Comparison of ENCODE assay signal across 8 cellular contexts in genomic region chr19:39846176-39846677, GRCh38. TPM values are rescaled to one million over a fixed set of nuclear protein-coding genes. Genes with fewer than 3 reads are reported as not detected.
DNase-seq lines count a peak whose midpoint lies in the region; ATAC-seq and TF ChIP-seq lines count a peak whose summit lies in the region.

FBL (minus strand) TSS chr19:39846379; CDS start chr19:39846300, 79 bp downstream.

- CTCF ChIA-PET in AG04450 (lab: Charles Lee): interaction anchor here (0.7 to 7.2 kb wide), 8 partner anchors 18 to 295 kb away, joined by 3 to 226 read pairs (median 4); partner anchors contain the start of gene PSMC4

- no peaks in the 10 kb centered on the region for H3K9me3 ChIP-seq in AG04450 (ENCODE audit: control insufficient read depth, insufficient read depth, low read length)

- TF ChIP-seq CTCF in AG04450 (IDR thresholded peaks at IDR 0.05; ENCODE audit: low read depth, low read length): no peak

- peak; percentile 75 for DNase-seq in AG04450 (ENCODE audit: low read depth, low spot score)
- DNase-seq in NCI-H226: peak; percentile 82
- DNase-seq in activated CD4-positive, CD25-positive, alpha-beta regulatory T cell (lab: John Stamatoyannopoulos, UW): peak; percentile 95 to 98 (median 96)
- peak in 60 of 61 donors; percentile 65 to 97 (median 90) for DNase-seq in caudate nucleus (lab: John Stamatoyannopoulos, UW)
- peak; percentile 88 for DNase-seq in iris pigment epithelial cell (ENCODE audit: low read depth)
- peak; percentile 99 for DNase-seq in stimulated activated CD4-positive, alpha-beta T cell treated with anti-CD3 and anti-CD28 coated beads, Interleukin-12 subunit alpha, Interleukin-12 subunit beta, amount 100 ng/mL, for 4 hours

- POLR2A ChIA-PET in AG04450 (lab: Yijun Ruan, JAX): interaction anchor here (0.6 to 2.7 kb wide), 3 partner anchors 12 to 39 kb away, joined by 3 to 23 read pairs (median 6); partner anchors contain the start of gene DYRK1B

- ATAC-seq in GM18909 (IDR thresholded peaks at IDR 0.05; ENCODE audit: poor library complexity, unreplicated experiment) (peak; percentile 72), HG03196 (IDR thresholded peaks at IDR 0.05; ENCODE audit: unreplicated experiment) (peak; percentile 70)

- H3K27ac ChIP-seq in AG04450 (ENCODE audit: low read depth, low read length) (peak within 1 kb of the TSS; percentile 77), caudate nucleus (ENCODE audit: low read depth, low read length) (peak within 1 kb of the TSS; percentile 88)

- no peaks in the 10 kb centered on the region for H3K27me3 ChIP-seq in AG04450 (ENCODE audit: control insufficient read depth, insufficient read depth, low read length)

- peak within 1 kb of the TSS; percentile 92 for H3K4me3 ChIP-seq in AG04450 (ENCODE audit: low read depth, low read length)

RNA-seq across cellular contexts. Expression of gene FBL, which starts in this region (rescaled TPM):
- 256 and 329 TPM in 2 replicates for polyA plus RNA-seq in AG04450 (2011; rRNA removed)
- polyA minus RNA-seq in AG04450 (2011; rRNA and poly(A)+ RNA removed): 207 and 275 TPM in 2 replicates

Comparison
In these comparisons a context has a peak if more than half of its experiments do, and no peak if none do; other contexts are left out.
1. Peak in every context shown above with its lines: DNase-seq, ATAC-seq, H3K4me3 ChIP-seq and H3K27ac ChIP-seq.